16 cellular contexts compared by ENCODE assay signal in the genomic region with DNA sequence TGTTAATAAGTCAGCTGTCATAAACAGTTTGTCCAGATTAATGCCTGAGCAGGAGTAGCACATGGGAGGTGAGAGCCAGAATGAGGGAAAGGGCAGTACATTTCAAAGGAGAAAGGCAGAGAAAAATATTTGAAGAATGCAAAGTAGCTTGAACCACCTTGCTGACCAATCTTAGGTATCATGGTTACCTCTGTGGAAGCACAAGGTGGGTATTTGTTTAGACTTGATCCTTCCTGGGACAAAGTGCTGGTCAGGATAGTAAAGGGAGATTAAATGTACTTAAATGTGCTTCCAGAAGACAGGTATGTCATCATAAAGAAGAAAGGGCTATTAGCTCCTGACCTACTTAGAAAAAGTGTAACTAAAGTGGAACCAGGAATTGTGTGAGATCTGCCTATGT.
DNase-seq lines count a peak whose midpoint lies in the region; ATAC-seq and TF ChIP-seq lines count a peak whose summit lies in the region.
"Had no signal": no experiment of that assay in that cellular context is flagged by ENCODE, and none has a peak within 500 bp of the region (broad histone marks: within the 10 kb centered on the region; RNA-seq: fewer than 3 reads in every experiment).

No MANE protein-coding gene starts in this region.

- H3K36me3 Mint-ChIP-seq in GM23338 (ENCODE audit: low read depth) (peaks cover 19% of the 10 kb centered on the region), progenitor cell of endocrine pancreas (ENCODE audit: insufficient read depth) (peaks cover 1% of the 10 kb centered on the region)
- H3K36me3 Mint-ChIP-seq: CD4-positive, CD25-positive, alpha-beta regulatory T cell had no signal

- H3K4me3 Mint-ChIP-seq in GM23338 = no peak overlapping the region
- no peak overlapping the region for H3K4me3 Mint-ChIP-seq in progenitor cell of endocrine pancreas (ENCODE audit: low read depth)
- H3K4me3 Mint-ChIP-seq: CD4-positive, CD25-positive, alpha-beta regulatory T cell; HFFc6 had no signal

- H3K9me3 Mint-ChIP-seq in GM23338 = peaks cover 26% of the 10 kb centered on the region
- peaks cover 19% of the 10 kb centered on the region for H3K9me3 Mint-ChIP-seq in progenitor cell of endocrine pancreas (ENCODE audit: low read depth)

- H3K36me3 ChIP-seq in GM23338 (ENCODE audit: insufficient read depth) (no peaks in the 10 kb centered on the region; the same call in 1 of the 2 replicates), hepatocyte (replicated peaks; ENCODE audit: insufficient read depth, low read depth) (no peaks in the 10 kb centered on the region), left lung (no peaks in the 10 kb centered on the region)
- H3K36me3 ChIP-seq: BLaER1 treated with 17β-estradiol and CSF1 and Interleukin-3, amounts not matched to agents 10 nM and 100 nM had no signal

- H3K4me1 Mint-ChIP-seq in GM23338 (peaks cover 4% of the 10 kb centered on the region; the same call in 2 of the 3 replicates), progenitor cell of endocrine pancreas (ENCODE audit: low read depth) (peaks cover 21% of the 10 kb centered on the region)
- H3K4me1 Mint-ChIP-seq: CD4-positive, CD25-positive, alpha-beta regulatory T cell had no signal

- TF ChIP-seq CTCF in GM23338 (conservative IDR thresholded peaks at IDR 0.05; ENCODE audit: low read depth in 2 of 2) (no peak), hepatocyte (IDR thresholded peaks at IDR 0.05; ENCODE audit: poor library complexity) (no peak), left lung (IDR thresholded peaks at IDR 0.05) (no peak), progenitor cell of endocrine pancreas (IDR thresholded peaks at IDR 0.05; ENCODE audit: unreplicated experiment) (no peak)

- no peaks in the 10 kb centered on the region for H3F3A ChIP-seq in GM23338 (replicated peaks; ENCODE audit: low read depth)

- H3K27ac ChIP-seq in GM23338 (ENCODE audit: low read depth) (no peak overlapping the region), hepatocyte (peak overlapping the region; percentile 68), left lung (no peak overlapping the region)
- H3K27ac ChIP-seq: BLaER1 treated with 17β-estradiol and CSF1 and Interleukin-3, amounts not matched to agents 10 nM and 100 nM had no signal

- H4K20me1 ChIP-seq in GM23338 (replicated peaks; ENCODE audit: insufficient read depth) (no peaks in the 10 kb centered on the region), hepatocyte (ENCODE audit: insufficient read depth, poor library complexity, severe bottlenecking) (no peaks in the 10 kb centered on the region)
- H4K20me1 ChIP-seq: BLaER1 treated with 17β-estradiol and CSF1 and Interleukin-3, amounts not matched to agents 10 nM and 100 nM had no signal

- H2AFZ ChIP-seq in GM23338 (no peak overlapping the region), hepatocyte (no peak overlapping the region)

- H3K4me1 ChIP-seq in GM23338 (ENCODE audit: insufficient read depth) (no peaks in the 10 kb centered on the region; the same call in 1 of the 2 replicates), hepatocyte (ENCODE audit: insufficient read depth) (no peaks in the 10 kb centered on the region), left lung (no peaks in the 10 kb centered on the region)
- H3K4me1 ChIP-seq: BLaER1 treated with 17β-estradiol and CSF1 and Interleukin-3, amounts not matched to agents 10 nM and 100 nM had no signal

- intact Hi-C loops in left lung (cut with DNase I) = no loop called here
- intact Hi-C loops in Right ventricle myocardium superior (cut with DNase I) = no loop called here

- H3K4me2 ChIP-seq in GM23338 (no peak overlapping the region), hepatocyte (no peak overlapping the region)
- H3K4me2 ChIP-seq: BLaER1 treated with 17β-estradiol and CSF1 and Interleukin-3, amounts not matched to agents 10 nM and 100 nM had no signal

- peaks cover 1% of the 10 kb centered on the region for H3K27me3 Mint-ChIP-seq in GM23338 (ENCODE audit: insufficient read depth, low read depth, poor library complexity)
- no peaks in the 10 kb centered on the region for H3K27me3 Mint-ChIP-seq in progenitor cell of endocrine pancreas
- H3K27me3 Mint-ChIP-seq: CD4-positive, CD25-positive, alpha-beta regulatory T cell had no signal

- no peak overlapping the region for H3K4me3 ChIP-seq in GM23338
- H3K4me3 ChIP-seq in hepatocyte = no peak overlapping the region
- H3K4me3 ChIP-seq in left lung = no peak overlapping the region
- H3K4me3 ChIP-seq: BLaER1 treated with 17β-estradiol and CSF1 and Interleukin-3, amounts not matched to agents 10 nM and 100 nM had no signal

- H3K79me2 ChIP-seq in GM23338 (replicated peaks; ENCODE audit: insufficient read depth) (no peaks in the 10 kb centered on the region), hepatocyte (no peaks in the 10 kb centered on the region)

- H3K27ac Mint-ChIP-seq in GM23338 = 0 out of 2 replicates have a peak overlapping the region, but pooled peaks have one; percentile 13
- peak overlapping the region; percentile 49 for H3K27ac Mint-ChIP-seq in progenitor cell of endocrine pancreas
- H3K27ac Mint-ChIP-seq: CD4-positive, CD25-positive, alpha-beta regulatory T cell; HFFc6 had no signal

- peak; percentile 21 for DNase-seq in GM23338 (ENCODE audit: low spot score)
- DNase-seq in hepatocyte (ENCODE audit: low spot score) = peak; percentile 22
- no peak for DNase-seq in left lung
- no peak for DNase-seq in progenitor cell of endocrine pancreas (ENCODE audit: low spot score, unreplicated experiment)
- DNase-seq in Right ventricle myocardium superior = no peak
- DNase-seq: 8988T; AML-193; CD4-positive, CD25-positive, alpha-beta regulatory T cell; DMS79 treated with DMSO at 0.1 percent for 48 hours; EL; HCEC 1CT; HFFc6 had no signal

- H3K9me2 ChIP-seq in GM23338 (ENCODE audit: insufficient read depth) (0 out of 2 replicates have a peak, but pooled peaks cover 5% of the 10 kb centered on the region), hepatocyte (replicated peaks; ENCODE audit: insufficient read depth) (no peaks in the 10 kb centered on the region)

- no peak for ATAC-seq in GM23338
- peak; percentile 41 for ATAC-seq in left lung
- no peak for ATAC-seq in HG03378 (IDR thresholded peaks at IDR 0.05; ENCODE audit: unreplicated experiment)
- no peak for ATAC-seq in GM19351 (IDR thresholded peaks at IDR 0.05; ENCODE audit: unreplicated experiment)
- ATAC-seq in Right ventricle myocardium superior (ENCODE audit: poor library complexity) = no peak
- ATAC-seq in HG03025 (IDR thresholded peaks at IDR 0.05; ENCODE audit: low FRiP score, unreplicated experiment) = no peak

- H3K27me3 ChIP-seq in GM23338 (ENCODE audit: insufficient read depth) (no peaks in the 10 kb centered on the region), hepatocyte (no peaks in the 10 kb centered on the region), left lung (no peaks in the 10 kb centered on the region)
- H3K27me3 ChIP-seq: BLaER1 treated with 17β-estradiol and CSF1 and Interleukin-3, amounts not matched to agents 10 nM and 100 nM had no signal

- no peaks in the 10 kb centered on the region for H3K9me3 ChIP-seq in hepatocyte (ENCODE audit: low read depth)
- peaks cover 0 to 20% of the 10 kb centered on the region in 2 donors for H3K9me3 ChIP-seq in left lung

TF ChIP-seq in GM23338, 12 proteins besides CTCF, POLR2A, EP300 and RAD21 (continues in another document):
- TF ChIP-seq EZH2 (IDR thresholded peaks at IDR 0.05; ENCODE audit: low read depth, unreplicated experiment) (no peak), NANOG (IDR thresholded peaks at IDR 0.05; ENCODE audit: borderline replicate concordance) (no peak), ZNF114 (CRISPR knock-in tag; IDR thresholded peaks at IDR 0.05) (no peak)

Comparison
In these comparisons a context has a peak if more than half of its experiments do, and no peak if none do; other contexts are left out.
1. DNase-seq: peak in GM23338 (single experiment) and hepatocyte (single experiment); none in left lung (0 of 2), progenitor cell of endocrine pancreas (single experiment) and Right ventricle myocardium superior (single experiment).